In the genomic region with DNA sequence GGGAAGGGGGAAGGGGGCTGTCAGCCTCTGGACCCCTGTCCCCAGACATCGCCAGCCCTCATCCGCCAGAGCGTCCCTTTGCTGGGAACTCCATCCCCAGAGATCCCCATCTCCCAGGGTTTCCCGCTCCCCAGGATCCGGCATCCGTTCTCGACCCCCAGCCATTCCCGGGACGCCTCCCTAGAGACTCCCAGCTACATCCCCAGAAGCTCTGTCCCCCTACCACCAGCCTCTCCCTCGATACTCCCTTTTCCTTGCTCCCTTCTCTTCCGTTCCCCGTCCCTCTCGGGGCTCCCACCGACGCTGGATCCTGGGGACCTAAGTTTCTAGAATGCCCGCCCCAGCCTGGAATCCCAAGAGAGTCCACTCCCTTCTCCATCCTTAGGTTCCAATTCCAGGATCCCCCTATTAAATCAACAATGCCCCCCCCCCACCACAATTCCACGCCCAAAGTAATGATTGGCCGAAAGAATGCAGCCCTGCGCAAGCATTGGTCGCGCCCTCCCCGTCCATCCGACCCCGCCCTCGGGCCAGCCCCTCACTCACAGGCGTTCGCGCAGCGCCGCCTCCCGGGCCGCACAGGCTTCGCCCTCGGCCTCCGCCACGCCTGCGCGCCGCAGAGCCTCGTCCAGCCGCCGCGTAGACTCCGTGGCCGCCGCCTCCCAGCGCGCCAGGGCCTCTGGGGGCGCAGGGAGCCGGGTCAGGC, we compare ENCODE assay signal across 1 cellular context.
TF ChIP-seq lines count a peak whose summit lies in the region.

No MANE protein-coding gene starts in this region.

TF ChIP-seq in IMR-90, 13 proteins besides CTCF, POLR2A, EP300 and RAD21:
- TF ChIP-seq SMC3 (IDR thresholded peaks at IDR 0.05; ENCODE audit: low read depth, low read length), result peak; percentile 36
- TF ChIP-seq CHD1 (IDR thresholded peaks at IDR 0.05; ENCODE audit: low read depth, low read length), result no peak
- TF ChIP-seq MAZ (IDR thresholded peaks at IDR 0.05; ENCODE audit: borderline replicate concordance, low read depth, low read length), result peak; percentile 93; the same call in 1 of the 2 replicates
- no peak for TF ChIP-seq BHLHE40 (IDR thresholded peaks at IDR 0.05; ENCODE audit: low read depth, low read length)
- TF ChIP-seq RCOR1 (IDR thresholded peaks at IDR 0.05; ENCODE audit: insufficient replicate concordance, low read length), result no peak
TF ChIP-seq in IMR-90: peak in this region for 2.
